Comparison of ENCODE assay signal across 11 cellular contexts in the genomic region with DNA sequence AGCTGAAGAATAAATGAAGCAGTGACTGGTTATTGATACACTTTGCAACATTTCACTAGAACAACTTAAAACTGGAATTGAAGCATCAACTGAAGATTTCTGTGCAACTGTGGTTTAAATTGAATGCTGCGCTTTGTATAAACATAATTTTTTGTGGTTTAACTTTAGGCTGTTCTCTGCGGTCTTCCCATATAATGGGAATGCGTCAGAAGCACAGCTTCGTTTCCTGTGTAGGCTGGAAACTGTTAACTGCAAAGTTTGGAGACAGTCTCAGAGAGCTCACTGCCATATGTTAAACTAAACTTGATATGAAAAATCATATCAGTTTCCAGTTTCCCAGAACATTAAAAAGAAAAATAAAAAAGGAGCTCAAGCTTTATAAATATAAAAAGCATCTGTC.
DNase-seq lines count a peak whose midpoint lies in the region; ATAC-seq and TF ChIP-seq lines count a peak whose summit lies in the region.
"Had no signal": no experiment of that assay in that cellular context is flagged by ENCODE, and none has a peak within 500 bp of the region (broad histone marks: within the 10 kb centered on the region; RNA-seq: fewer than 3 reads in every experiment).

No MANE protein-coding gene starts in this region.

- H3K9ac ChIP-seq in GM23248, result peak overlapping the region; percentile 21; the same call in 1 of the 2 replicates

- H3K9me3 ChIP-seq in A673 (ENCODE audit: low read depth, low read length, poor library complexity, severe bottlenecking) (no peaks in the 10 kb centered on the region), GM23248 (ENCODE audit: low read depth) (no peaks in the 10 kb centered on the region), gastrocnemius medialis (no peaks in the 10 kb centered on the region)
- H3K9me3 ChIP-seq: mucosa of descending colon had no signal

- DNase-seq in A673 (ENCODE audit: low spot score) (peak; percentile 70), GM23248 (peak; percentile 81), fibroblast of pulmonary artery (ENCODE audit: low read depth) (peak; percentile 73), cerebellum (ENCODE audit: low spot score) (no peak), gastrocnemius medialis (no peak)
- DNase-seq: mucosa of descending colon, NCI-H446 treated with DMSO at 0.1 percent for 48 hours had no signal

- H3K27me3 ChIP-seq in A673 (replicated peaks; ENCODE audit: insufficient read depth, low read depth, low read length, poor library complexity), result no peaks in the 10 kb centered on the region
- H3K27me3 ChIP-seq in GM23248 (replicated peaks; ENCODE audit: insufficient read depth), result no peaks in the 10 kb centered on the region
- H3K27me3 ChIP-seq in gastrocnemius medialis, result no peaks in the 10 kb centered on the region

- no peaks in the 10 kb centered on the region for H3K36me3 ChIP-seq in A673 (ENCODE audit: insufficient read depth, low read length, poor library complexity, severe bottlenecking)
- no peaks in the 10 kb centered on the region for H3K36me3 ChIP-seq in GM23248 (ENCODE audit: low read depth)
- no peaks in the 10 kb centered on the region for H3K36me3 ChIP-seq in gastrocnemius medialis

- peak overlapping the region; percentile 84 for H3K4me2 ChIP-seq in GM23248 (ENCODE audit: unreplicated experiment)

- BruUV-seq in A673 (replicated peaks; lab: Mats Ljungman, UMichigan), result no TSS peak

- H3K9me2 ChIP-seq in GM23248 (ENCODE audit: insufficient read depth), result no peaks in the 10 kb centered on the region

- ATAC-seq in SK-N-SH treated with all-trans-retinoic acid at 6 μM for 48 hours (peak; percentile 97), GM18498 (IDR thresholded peaks at IDR 0.05; ENCODE audit: unreplicated experiment) (no peak), GM18873 (IDR thresholded peaks at IDR 0.05; ENCODE audit: low FRiP score, unreplicated experiment) (no peak), gastrocnemius medialis (no peak)
- ATAC-seq: K562, mucosa of descending colon had no signal

- POLR2A ChIA-PET in A673 (lab: Charles Lee; ENCODE audit: low non-redundant PET), result no interaction called here

- peaks cover 30% of the 10 kb centered on the region for H3F3A ChIP-seq in GM23248 (ENCODE audit: insufficient read depth)

- 1 to 2% methylated on average over 4 of the region's 4 CpGs for WGBS in GM23248 (ENCODE audit: low coverage in 1 of 2, low lambda C conversion rate in 2 of 2, missing lambda C conversion rate in 2 of 2), 2 experiments

- TF ChIP-seq POLR2A in gastrocnemius medialis (IDR thresholded peaks at IDR 0.05), result no peak

- H3K79me2 ChIP-seq in GM23248 (ENCODE audit: insufficient read depth), result no peaks in the 10 kb centered on the region

- CTCF ChIA-PET in A673 (lab: Charles Lee), result interaction anchor here (0.6 kb wide), 1 partner anchor 473 kb away, joined by 3 read pairs; no protein-coding TSS in a partner anchor

- H4K20me1 ChIP-seq in GM23248 (ENCODE audit: insufficient read depth), result no peaks in the 10 kb centered on the region

- in situ Hi-C loops in GM23248 (cut with MboI), result no loop called here
- in situ Hi-C loops in gastrocnemius medialis (cut with MboI; ENCODE audit: low sequenced_read_pairs in 4 of 4), result no loop called here

- peaks cover 5% of the 10 kb centered on the region for H3K4me1 ChIP-seq in A673 (ENCODE audit: insufficient read depth, low read length, poor library complexity, severe bottlenecking)
- peaks cover 55% of the 10 kb centered on the region for H3K4me1 ChIP-seq in GM23248 (ENCODE audit: insufficient read depth)
- H3K4me1 ChIP-seq in gastrocnemius medialis, result no peaks in the 10 kb centered on the region

- H2AFZ ChIP-seq in GM23248, result peak overlapping the region; percentile 38

- no peak overlapping the region for H3K4me3 ChIP-seq in A673 (ENCODE audit: low read depth, low read length, poor library complexity, severe bottlenecking)
- peak overlapping the region; percentile 35 for H3K4me3 ChIP-seq in GM23248
- H3K4me3 ChIP-seq in fibroblast of pulmonary artery (replicated peaks; ENCODE audit: low read depth, low read length), result no peak overlapping the region
- no peak overlapping the region for H3K4me3 ChIP-seq in gastrocnemius medialis
- H3K4me3 ChIP-seq: K562, mucosa of descending colon had no signal

- peak overlapping the region; percentile 44 for H3K27ac ChIP-seq in A673 (ENCODE audit: low read depth, low read length, poor library complexity, severe bottlenecking)
- peak overlapping the region; percentile 52 for H3K27ac ChIP-seq in GM23248
- H3K27ac ChIP-seq in gastrocnemius medialis, result no peak overlapping the region

- intact Hi-C loops in A673 (cut with micrococcal nuclease; ENCODE audit: unreplicated experiment), result no loop called here
- intact Hi-C loops in gastrocnemius medialis (cut with DNase I; ENCODE audit: low total_unique reads), result no loop called here

- TF ChIP-seq CTCF in A673 (conservative IDR thresholded peaks at IDR 0.05; ENCODE audit: low read depth, low read length) (no peak), fibroblast of pulmonary artery (IDR thresholded peaks at IDR 0.05; ENCODE audit: low read length, missing control alignments) (no peak), gastrocnemius medialis (IDR thresholded peaks at IDR 0.05 in 4 of 5, conservative IDR thresholded peaks at IDR 0.05 in 1 of 5) (no peak)

TF ChIP-seq in SK-N-SH treated with all-trans-retinoic acid at 6 μM for 48 hours, 23 proteins besides CTCF, POLR2A, EP300 and RAD21:
- TF ChIP-seq TOX (CRISPR knock-in tag; IDR thresholded peaks at IDR 0.05; ENCODE audit: borderline replicate concordance) (no peak), ZNF70 (CRISPR knock-in tag; IDR thresholded peaks at IDR 0.05) (no peak), OSR1 (CRISPR knock-in tag; IDR thresholded peaks at IDR 0.05) (no peak), ZNF565 (CRISPR knock-in tag; conservative IDR thresholded peaks at IDR 0.05; ENCODE audit: low read depth) (no peak), ZC3H10 (CRISPR knock-in tag; IDR thresholded peaks at IDR 0.05) (no peak), ARNTL (CRISPR knock-in tag; IDR thresholded peaks at IDR 0.05; ENCODE audit: borderline replicate concordance, low read depth) (no peak)
- TF ChIP-seq, protein P1, sequence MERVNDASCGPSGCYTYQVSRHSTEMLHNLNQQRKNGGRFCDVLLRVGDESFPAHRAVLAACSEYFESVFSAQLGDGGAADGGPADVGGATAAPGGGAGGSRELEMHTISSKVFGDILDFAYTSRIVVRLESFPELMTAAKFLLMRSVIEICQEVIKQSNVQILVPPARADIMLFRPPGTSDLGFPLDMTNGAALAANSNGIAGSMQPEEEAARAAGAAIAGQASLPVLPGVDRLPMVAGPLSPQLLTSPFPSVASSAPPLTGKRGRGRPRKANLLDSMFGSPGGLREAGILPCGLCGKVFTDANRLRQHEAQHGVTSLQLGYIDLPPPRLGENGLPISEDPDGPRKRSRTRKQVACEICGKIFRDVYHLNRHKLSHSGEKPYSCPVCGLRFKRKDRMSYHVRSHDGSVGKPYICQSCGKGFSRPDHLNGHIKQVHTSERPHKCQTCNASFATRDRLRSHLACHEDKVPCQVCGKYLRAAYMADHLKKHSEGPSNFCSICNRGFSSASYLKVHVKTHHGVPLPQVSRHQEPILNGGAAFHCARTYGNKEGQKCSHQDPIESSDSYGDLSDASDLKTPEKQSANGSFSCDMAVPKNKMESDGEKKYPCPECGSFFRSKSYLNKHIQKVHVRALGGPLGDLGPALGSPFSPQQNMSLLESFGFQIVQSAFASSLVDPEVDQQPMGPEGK (CRISPR knock-in tag; IDR thresholded peaks at IDR 0.05; ENCODE audit: borderline replicate concordance), result no peak
- TF ChIP-seq, protein P2, sequence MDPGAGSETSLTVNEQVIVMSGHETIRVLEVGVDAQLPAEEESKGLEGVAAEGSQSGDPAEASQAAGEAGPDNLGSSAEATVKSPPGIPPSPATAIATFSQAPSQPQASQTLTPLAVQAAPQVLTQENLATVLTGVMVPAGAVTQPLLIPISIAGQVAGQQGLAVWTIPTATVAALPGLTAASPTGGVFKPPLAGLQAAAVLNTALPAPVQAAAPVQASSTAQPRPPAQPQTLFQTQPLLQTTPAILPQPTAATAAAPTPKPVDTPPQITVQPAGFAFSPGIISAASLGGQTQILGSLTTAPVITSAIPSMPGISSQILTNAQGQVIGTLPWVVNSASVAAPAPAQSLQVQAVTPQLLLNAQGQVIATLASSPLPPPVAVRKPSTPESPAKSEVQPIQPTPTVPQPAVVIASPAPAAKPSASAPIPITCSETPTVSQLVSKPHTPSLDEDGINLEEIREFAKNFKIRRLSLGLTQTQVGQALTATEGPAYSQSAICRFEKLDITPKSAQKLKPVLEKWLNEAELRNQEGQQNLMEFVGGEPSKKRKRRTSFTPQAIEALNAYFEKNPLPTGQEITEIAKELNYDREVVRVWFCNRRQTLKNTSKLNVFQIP (CRISPR knock-in tag; IDR thresholded peaks at IDR 0.05; ENCODE audit: borderline replicate concordance, low read depth), result no peak

Comparison
In these comparisons a context has a peak if more than half of its experiments do, and no peak if none do; other contexts are left out.
1. DNase-seq: peak in A673 (single experiment), GM23248 (single experiment) and fibroblast of pulmonary artery (single experiment); none in cerebellum (single experiment) and gastrocnemius medialis (0 of 2).
2. H3K27ac ChIP-seq: peak in A673 (single experiment) and GM23248 (single experiment); none in gastrocnemius medialis (0 of 4).